Comparison of ENCODE assay signal across 1 cellular context in genomic region chr7:79553811-79554555, GRCh38.
TF ChIP-seq lines count a peak whose summit lies in the region.

No MANE protein-coding gene starts in this region.

TF ChIP-seq in H1, 55 proteins besides CTCF, POLR2A, EP300 and RAD21 (continued from another document):
- TF ChIP-seq TEAD4 (IDR thresholded peaks at IDR 0.05; ENCODE audit: low read depth, low read length) (no peak), GTF2F1 (IDR thresholded peaks at IDR 0.05; ENCODE audit: borderline replicate concordance, low read depth, low read length) (no peak), PHF8 (conservative IDR thresholded peaks at IDR 0.05; ENCODE audit: low read depth, low read length) (no peak), HDAC2 (IDR thresholded peaks at IDR 0.05; ENCODE audit: borderline replicate concordance in 1 of 2, low read depth in 2 of 2, low read length in 2 of 2) (no peak), EGR1 (IDR thresholded peaks at IDR 0.05; ENCODE audit: borderline replicate concordance, low read depth, low read length) (no peak), RBBP5 (IDR thresholded peaks at IDR 0.05; ENCODE audit: borderline replicate concordance, low read depth, low read length) (no peak), HDAC6 (IDR thresholded peaks at IDR 0.05; ENCODE audit: low read depth, low read length) (no peak), POU5F1 (IDR thresholded peaks at IDR 0.05; ENCODE audit: low read depth, low read length) (no peak), CBX8 (IDR thresholded peaks at IDR 0.05; ENCODE audit: borderline replicate concordance, low read depth, low read length) (no peak), RXRA (IDR thresholded peaks at IDR 0.05; ENCODE audit: insufficient read depth, low read depth, low read length) (no peak)
